ENCODE assay signal across 9 cellular contexts in genomic region chr3:16849240-16849639, GRCh38. TPM values are rescaled to one million over a fixed set of nuclear protein-coding genes. Genes with fewer than 3 reads are reported as not detected.
DNase-seq lines count a peak whose midpoint lies in the region; ATAC-seq, FAIRE-seq and TF ChIP-seq lines count a peak whose summit lies in the region.
"Had no signal": no experiment of that assay in that cellular context is flagged by ENCODE, and none has a peak within 500 bp of the region (broad histone marks: within the 10 kb centered on the region; RNA-seq: fewer than 3 reads in every experiment).

No MANE protein-coding gene starts in this region.

- TF ChIP-seq CTCF in AG09319 (IDR thresholded peaks at IDR 0.05; ENCODE audit: low read depth, low read length): no peak
- TF ChIP-seq CTCF in bronchial epithelial cell (IDR thresholded peaks at IDR 0.05; ENCODE audit: insufficient read depth, low read length, severe bottlenecking): no peak

- H3K27ac Mint-ChIP-seq in T-helper 2 cell treated with Interferon-gamma antibody and Interleukin-4, amounts not matched to agents 5 μg/mL and 100 μg/mL, for 36 hours: peak overlapping the region; percentile 82

- H3K4me3 ChIP-seq in bronchial epithelial cell (ENCODE audit: low read depth, low read length): no peak overlapping the region

- no peak for FAIRE-seq in bronchial epithelial cell (lab: Jason Lieb, UNC)
- FAIRE-seq in RCC 7860 (lab: Jason Lieb, UNC): no peak

- H3K4me1 Mint-ChIP-seq in T-helper 2 cell treated with Interferon-gamma antibody and Interleukin-4, amounts not matched to agents 5 μg/mL and 100 μg/mL, for 36 hours (ENCODE audit: low read depth): peaks cover 35% of the 10 kb centered on the region

- peak; percentile 36 for DNase-seq in AG09319 (ENCODE audit: extremely low read depth, low read depth)
- peak; percentile 62 for DNase-seq in T-helper 2 cell treated with Interferon-gamma antibody and Interleukin-4, amounts not matched to agents 5 μg/mL and 100 μg/mL, for 36 hours (ENCODE audit: low spot score)
- DNase-seq in bronchial epithelial cell (ENCODE audit: low read depth): peak; percentile 50
- peak; percentile 67 for DNase-seq in middle frontal gyrus (ENCODE audit: extremely low spot score, low spot score)
- DNase-seq in stimulated activated CD8-positive, alpha-beta memory T cell treated with anti-CD3 and anti-CD28 coated beads, Interleukin-4, amount 100 ng/mL, for 48 hours: peak; percentile 69
- DNase-seq in RCC 7860 (ENCODE audit: low spot score): no peak
- DNase-seq: DND-41 had no signal

- no peaks in the 10 kb centered on the region for H3K36me3 Mint-ChIP-seq in T-helper 2 cell treated with Interferon-gamma antibody and Interleukin-4, amounts not matched to agents 5 μg/mL and 100 μg/mL, for 36 hours (ENCODE audit: low read depth)

- ATAC-seq in GM19463 (IDR thresholded peaks at IDR 0.05; ENCODE audit: unreplicated experiment) (peak; percentile 81), HG03571 (IDR thresholded peaks at IDR 0.05; ENCODE audit: unreplicated experiment) (peak; percentile 79)

- H3K4me3 Mint-ChIP-seq in T-helper 2 cell treated with Interferon-gamma antibody and Interleukin-4, amounts not matched to agents 5 μg/mL and 100 μg/mL, for 36 hours: peak overlapping the region; percentile 69

- peaks cover 15% of the 10 kb centered on the region for H3K27me3 Mint-ChIP-seq in T-helper 2 cell treated with Interferon-gamma antibody and Interleukin-4, amounts not matched to agents 5 μg/mL and 100 μg/mL, for 36 hours (ENCODE audit: low read depth)

- H3K9me3 Mint-ChIP-seq in T-helper 2 cell treated with Interferon-gamma antibody and Interleukin-4, amounts not matched to agents 5 μg/mL and 100 μg/mL, for 36 hours: no peaks in the 10 kb centered on the region

- H3K27me3 ChIP-seq in bronchial epithelial cell (ENCODE audit: control insufficient read depth, insufficient read depth, low read length): no peaks in the 10 kb centered on the region

- no peaks in the 10 kb centered on the region for H3K36me3 ChIP-seq in bronchial epithelial cell (ENCODE audit: control insufficient read depth, insufficient read depth, low read length)

RNA-seq across cellular contexts. Expression of gene PLCL2, which starts 35.5 kb away (rescaled TPM):
- total RNA-seq in bronchial epithelial cell: 1.4 and 1.6 TPM in 2 replicates
